15 cellular contexts compared by ENCODE assay signal in the genomic region with DNA sequence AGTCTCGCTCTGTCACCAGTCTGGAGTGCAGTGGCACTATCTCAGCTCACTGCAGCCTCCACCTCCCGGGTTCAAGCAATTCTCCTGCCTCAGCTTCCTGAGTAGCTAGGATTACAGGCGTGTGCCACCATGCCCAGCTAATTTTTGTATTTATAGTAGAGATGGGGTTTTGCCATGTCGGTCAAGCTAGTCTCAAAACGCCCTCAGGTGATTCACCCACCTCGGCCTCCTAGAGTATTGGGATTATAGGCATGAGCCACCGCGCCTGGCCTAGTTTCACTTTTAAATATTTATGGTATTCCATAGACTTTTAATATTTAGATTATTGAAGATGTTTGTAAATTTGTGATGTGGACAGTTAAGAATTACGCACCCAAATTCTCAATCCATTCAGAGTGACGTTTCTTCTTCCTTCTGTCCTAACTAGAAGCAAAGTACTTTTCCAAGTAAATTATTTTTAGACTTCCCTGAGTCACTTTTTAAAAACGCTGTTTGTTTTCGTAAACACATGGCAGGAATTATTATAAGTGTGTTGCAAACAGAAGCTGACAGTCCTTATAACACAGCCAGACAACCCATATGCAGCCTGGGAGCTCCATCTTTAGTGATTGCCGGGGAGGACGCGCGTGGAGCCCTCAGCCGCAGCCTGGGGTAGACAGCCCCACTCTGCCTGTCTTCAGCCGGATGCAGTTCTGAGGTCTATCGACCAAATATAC.
"Had no signal": no experiment of that assay in that cellular context is flagged by ENCODE, and none has a peak within 500 bp of the region (broad histone marks: within the 10 kb centered on the region; RNA-seq: fewer than 3 reads in every experiment).

No MANE protein-coding gene starts in this region.

- H3K27me3 ChIP-seq: ascending aorta, dorsolateral prefrontal cortex, neural progenitor cell, transverse colon had no signal

- H3K4me1 Mint-ChIP-seq: activated CD4-positive, alpha-beta T cell treated with anti-CD3 and anti-CD28 coated beads for 36 hours; neural progenitor cell; stimulated activated memory B cell treated with anti-CD40 and anti-IgM and Interleukin-4, amounts not matched to agents 10 μg/mL and 1 μg/mL and 100 μg/mL, for 72 hours had no signal

- H3K9ac ChIP-seq: neural progenitor cell had no signal

- H3K4me3 ChIP-seq: ascending aorta, dorsolateral prefrontal cortex, neural progenitor cell, transverse colon had no signal

- H3K4me1 ChIP-seq: ascending aorta, neural progenitor cell, transverse colon had no signal

- H3K36me3 ChIP-seq: transverse colon had no signal

- H3K27ac ChIP-seq: ascending aorta, dorsolateral prefrontal cortex, neural progenitor cell, transverse colon had no signal

- DNase-seq: activated CD4-positive, alpha-beta T cell treated with anti-CD3 and anti-CD28 coated beads for 36 hours; activated CD8-positive, alpha-beta T cell treated with anti-CD3 and anti-CD28 coated beads for 36 hours; activated naive CD4-positive, alpha-beta T cell; kidney; posterior cingulate gyrus; right cardiac atrium; SW 1271; T-helper 9 cell; transverse colon had no signal

- H3K27ac Mint-ChIP-seq: activated CD4-positive, alpha-beta T cell treated with anti-CD3 and anti-CD28 coated beads for 36 hours; activated CD8-positive, alpha-beta T cell treated with anti-CD3 and anti-CD28 coated beads for 36 hours; activated T-helper 1 cell treated with anti-CD3 and anti-CD28 coated beads, Interleukin-12 subunit alpha, Interleukin-12 subunit beta, Interleukin-2, Interleukin-4 antibody, amounts not matched to agents 30 ng/mL and 10 ng/mL and 1 ng/mL, durations not matched to agents 14 hours and 24 hours and 36 hours; stimulated activated memory B cell treated with anti-CD40 and anti-IgM and Interleukin-4, amounts not matched to agents 10 μg/mL and 1 μg/mL and 100 μg/mL, for 72 hours had no signal

- H3K9me3 Mint-ChIP-seq: activated CD8-positive, alpha-beta T cell treated with anti-CD3 and anti-CD28 coated beads for 36 hours; activated T-helper 1 cell treated with anti-CD3 and anti-CD28 coated beads, Interleukin-12 subunit alpha, Interleukin-12 subunit beta, Interleukin-2, Interleukin-4 antibody, amounts not matched to agents 30 ng/mL and 10 ng/mL and 1 ng/mL, durations not matched to agents 14 hours and 24 hours and 36 hours had no signal

- H3K27me3 Mint-ChIP-seq: activated CD4-positive, alpha-beta T cell treated with anti-CD3 and anti-CD28 coated beads for 36 hours; activated CD8-positive, alpha-beta T cell treated with anti-CD3 and anti-CD28 coated beads for 36 hours; stimulated activated memory B cell treated with anti-CD40 and anti-IgM and Interleukin-4, amounts not matched to agents 10 μg/mL and 1 μg/mL and 100 μg/mL, for 72 hours had no signal

- ATAC-seq: activated CD4-positive, alpha-beta T cell treated with anti-CD3 and anti-CD28 coated beads for 36 hours; activated CD8-positive, alpha-beta T cell treated with anti-CD3 and anti-CD28 coated beads for 36 hours; esophagus mucosa; right cardiac atrium; stimulated activated memory B cell treated with anti-CD40 and anti-IgM and Interleukin-4, amounts not matched to agents 10 μg/mL and 1 μg/mL and 100 μg/mL, for 72 hours had no signal

- H2AFZ ChIP-seq: neural progenitor cell had no signal

- H3K9me3 ChIP-seq: ascending aorta, transverse colon had no signal

- H3K4me3 Mint-ChIP-seq: activated CD4-positive, alpha-beta T cell treated with anti-CD3 and anti-CD28 coated beads for 36 hours; activated CD8-positive, alpha-beta T cell treated with anti-CD3 and anti-CD28 coated beads for 36 hours; activated T-helper 1 cell treated with anti-CD3 and anti-CD28 coated beads, Interleukin-12 subunit alpha, Interleukin-12 subunit beta, Interleukin-2, Interleukin-4 antibody, amounts not matched to agents 30 ng/mL and 10 ng/mL and 1 ng/mL, durations not matched to agents 14 hours and 24 hours and 36 hours; neural progenitor cell; stimulated activated memory B cell treated with anti-CD40 and anti-IgM and Interleukin-4, amounts not matched to agents 10 μg/mL and 1 μg/mL and 100 μg/mL, for 72 hours had no signal

- H3K4me2 ChIP-seq: neural progenitor cell had no signal
